Comparison of ENCODE assay signal across 25 cellular contexts in the genomic region with DNA sequence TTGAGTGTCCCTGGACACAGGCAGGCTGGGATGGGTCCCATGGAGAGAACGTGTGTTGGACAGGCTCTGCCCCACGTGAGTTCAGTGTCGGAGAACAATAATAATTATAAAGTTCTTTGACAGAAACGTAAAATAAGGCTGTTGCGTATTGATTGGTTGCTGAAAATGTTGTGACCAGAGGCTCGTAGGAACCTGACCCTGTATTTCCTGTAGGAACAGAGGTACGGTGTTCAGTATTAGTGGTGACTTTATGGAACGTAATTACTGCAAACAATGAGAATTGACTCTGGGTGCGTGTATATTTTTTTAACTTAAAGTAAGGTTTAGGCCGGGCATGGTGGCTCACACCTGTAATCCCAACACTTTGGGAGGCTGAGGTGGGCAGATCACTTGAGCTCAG. TPM values are rescaled to one million over a fixed set of nuclear protein-coding genes. Genes with fewer than 3 reads are reported as not detected.
A peak's percentile ranks its signal among the peaks of the same experiment; 100 is the strongest.
DNase-seq lines count a peak whose midpoint lies in the region; ATAC-seq, FAIRE-seq and TF ChIP-seq lines count a peak whose summit lies in the region.
"Had no signal": no experiment of that assay in that cellular context is flagged by ENCODE, and none has a peak within 500 bp of the region (broad histone marks: within the 10 kb centered on the region; RNA-seq: fewer than 3 reads in every experiment).

No MANE protein-coding gene starts in this region.

- H3K36me3 Mint-ChIP-seq in activated CD4-positive, alpha-beta T cell treated with anti-CD3 and anti-CD28 coated beads, Interleukin-2, amount 10 ng/mL, durations not matched to agents 7 days and 5 days (ENCODE audit: low read depth), result peaks cover 44% of the 10 kb centered on the region
- H3K36me3 Mint-ChIP-seq in activated CD4-positive, alpha-beta T cell treated with anti-CD3 and anti-CD28 coated beads for 36 hours (ENCODE audit: low read depth), result peaks cover 50% of the 10 kb centered on the region
- H3K36me3 Mint-ChIP-seq in neural progenitor cell, result peaks cover 51% of the 10 kb centered on the region

- peak overlapping the region; percentile 62 for H3K27ac Mint-ChIP-seq in activated CD4-positive, alpha-beta T cell treated with anti-CD3 and anti-CD28 coated beads, Interleukin-2, amount 10 ng/mL, durations not matched to agents 7 days and 5 days
- H3K27ac Mint-ChIP-seq in activated CD4-positive, alpha-beta T cell treated with anti-CD3 and anti-CD28 coated beads for 36 hours, result no peak overlapping the region
- peak overlapping the region; percentile 69 for H3K27ac Mint-ChIP-seq in neural progenitor cell
- H3K27ac Mint-ChIP-seq: GM23338 had no signal

- H3K4me3 ChIP-seq in BLaER1 (no peak overlapping the region), neural progenitor cell (no peak overlapping the region)
- H3K4me3 ChIP-seq: A549, GM12878, GM23338 had no signal

- POLR2A ChIA-PET in activated CD4-positive, alpha-beta T cell treated with anti-CD3 and anti-CD28 coated beads, Interleukin-2, amount 10 ng/mL, durations not matched to agents 7 days and 5 days (lab: Charles Lee), result no interaction called here
- POLR2A ChIA-PET in activated CD4-positive, alpha-beta T cell treated with anti-CD3 and anti-CD28 coated beads for 36 hours (lab: Charles Lee), result no interaction called here
- POLR2A ChIA-PET in RWPE1 (lab: Yijun Ruan, JAX; ENCODE audit: low non-redundant PET), result no interaction called here

- no peak overlapping the region for H2AFZ ChIP-seq in neural progenitor cell (replicated peaks)
- H2AFZ ChIP-seq: GM23338 had no signal

- ATAC-seq in activated CD4-positive, alpha-beta T cell treated with anti-CD3 and anti-CD28 coated beads for 36 hours, result no peak
- no peak for ATAC-seq in GM19463 (IDR thresholded peaks at IDR 0.05; ENCODE audit: unreplicated experiment)
- ATAC-seq: A549, GM12878, GM23338, HCT116 had no signal

- intact Hi-C loops in activated CD4-positive, alpha-beta T cell treated with anti-CD3 and anti-CD28 coated beads for 36 hours (cut with DNase I, micrococcal nuclease), result no loop called here

- no peaks in the 10 kb centered on the region for H3K9me3 Mint-ChIP-seq in activated CD4-positive, alpha-beta T cell treated with anti-CD3 and anti-CD28 coated beads, Interleukin-2, amount 10 ng/mL, durations not matched to agents 7 days and 5 days
- no peaks in the 10 kb centered on the region for H3K9me3 Mint-ChIP-seq in activated CD4-positive, alpha-beta T cell treated with anti-CD3 and anti-CD28 coated beads for 36 hours (ENCODE audit: low read depth)
- H3K9me3 Mint-ChIP-seq in neural progenitor cell, result peaks cover 32% of the 10 kb centered on the region
- H3K9me3 Mint-ChIP-seq: CD8-positive, alpha-beta memory T cell; GM23338 had no signal

- peak overlapping the region; percentile 24; the same call in 1 of the 2 replicates for H3K9ac ChIP-seq in BLaER1
- H3K9ac ChIP-seq in neural progenitor cell, result no peak overlapping the region

- peaks cover 100% of the 10 kb centered on the region for H3K79me2 ChIP-seq in neural progenitor cell (ENCODE audit: low read depth)

- H3K4me1 Mint-ChIP-seq in activated CD4-positive, alpha-beta T cell treated with anti-CD3 and anti-CD28 coated beads, Interleukin-2, amount 10 ng/mL, durations not matched to agents 7 days and 5 days, result peaks cover 17% of the 10 kb centered on the region
- peaks cover 14% of the 10 kb centered on the region for H3K4me1 Mint-ChIP-seq in activated CD4-positive, alpha-beta T cell treated with anti-CD3 and anti-CD28 coated beads for 36 hours
- peaks cover 9% of the 10 kb centered on the region for H3K4me1 Mint-ChIP-seq in neural progenitor cell

- H3K36me3 ChIP-seq in BLaER1 (peaks cover 93% of the 10 kb centered on the region), neural progenitor cell (no peaks in the 10 kb centered on the region)

- peak overlapping the region; percentile 14; the same call in 1 of the 2 replicates for H3K4me2 ChIP-seq in BLaER1
- H3K4me2 ChIP-seq in neural progenitor cell, result no peak overlapping the region
- H3K4me2 ChIP-seq: A549, GM23338 had no signal

- no peak for DNase-seq in activated CD4-positive, alpha-beta T cell treated with anti-CD3 and anti-CD28 coated beads, Interleukin-2, amount 10 ng/mL, durations not matched to agents 7 days and 5 days
- no peak for DNase-seq in activated CD4-positive, alpha-beta T cell treated with anti-CD3 and anti-CD28 coated beads for 36 hours
- DNase-seq in RWPE1 (ENCODE audit: low spot score) (no peak), neural progenitor cell (ENCODE audit: low spot score) (no peak), GM12892 (ENCODE audit: insufficient read length) (no peak), superior temporal gyrus (ENCODE audit: extremely low spot score) (no peak)
- DNase-seq: AML-193; CD8-positive, alpha-beta memory T cell; COR-L47; DMS 273 treated with DMSO at 0.1 percent for 48 hours; DMS53; DND-41; EL; IMR-90 had no signal

- H3K27me3 Mint-ChIP-seq in activated CD4-positive, alpha-beta T cell treated with anti-CD3 and anti-CD28 coated beads, Interleukin-2, amount 10 ng/mL, durations not matched to agents 7 days and 5 days, result no peaks in the 10 kb centered on the region
- H3K27me3 Mint-ChIP-seq in activated CD4-positive, alpha-beta T cell treated with anti-CD3 and anti-CD28 coated beads for 36 hours, result no peaks in the 10 kb centered on the region
- H3K27me3 Mint-ChIP-seq in neural progenitor cell (ENCODE audit: insufficient read depth, low read depth), result no peaks in the 10 kb centered on the region
- H3K27me3 Mint-ChIP-seq: CD8-positive, alpha-beta memory T cell had no signal

- peaks cover 100% of the 10 kb centered on the region for H4K20me1 ChIP-seq in BLaER1
- peaks cover 71% of the 10 kb centered on the region for H4K20me1 ChIP-seq in neural progenitor cell (ENCODE audit: low read depth)

- CTCF ChIA-PET in activated CD4-positive, alpha-beta T cell treated with anti-CD3 and anti-CD28 coated beads, Interleukin-2, amount 10 ng/mL, durations not matched to agents 7 days and 5 days (lab: Charles Lee), result interaction anchor here (0.7 kb wide), 1 partner anchor 9 kb away, joined by 3 read pairs; no protein-coding TSS in a partner anchor
- CTCF ChIA-PET in activated CD4-positive, alpha-beta T cell treated with anti-CD3 and anti-CD28 coated beads for 36 hours (lab: Charles Lee), result interaction anchor here (1.0 kb wide), 1 partner anchor 12 kb away, joined by 3 read pairs; no protein-coding TSS in a partner anchor
- CTCF ChIA-PET in RWPE1 (lab: Yijun Ruan, JAX), result no interaction called here

- H3K27ac ChIP-seq in BLaER1, result no peak overlapping the region
- H3K27ac ChIP-seq in RWPE1, result peak overlapping the region; percentile 67; the same call in 1 of the 2 replicates
- H3K27ac ChIP-seq in neural progenitor cell, result no peak overlapping the region
- H3K27ac ChIP-seq: 22Rv1, A549 had no signal

- H3K4me3 Mint-ChIP-seq in activated CD4-positive, alpha-beta T cell treated with anti-CD3 and anti-CD28 coated beads, Interleukin-2, amount 10 ng/mL, durations not matched to agents 7 days and 5 days, result no peak overlapping the region
- H3K4me3 Mint-ChIP-seq in activated CD4-positive, alpha-beta T cell treated with anti-CD3 and anti-CD28 coated beads for 36 hours, result no peak overlapping the region
- H3K4me3 Mint-ChIP-seq in neural progenitor cell, result peak overlapping the region; percentile 19
- H3K4me3 Mint-ChIP-seq: CD14-positive monocyte, GM23338 had no signal

- H3K9me3 ChIP-seq in BLaER1, result peaks cover 29% of the 10 kb centered on the region
- no peaks in the 10 kb centered on the region for H3K9me3 ChIP-seq in neural progenitor cell (ENCODE audit: low read depth)
- H3K9me3 ChIP-seq: A549 had no signal

- TF ChIP-seq POLR2A in GM12892 (IDR thresholded peaks at IDR 0.05; ENCODE audit: low read depth, low read length), result no peak

- H3K27me3 ChIP-seq in BLaER1, result no peaks in the 10 kb centered on the region
- no peaks in the 10 kb centered on the region for H3K27me3 ChIP-seq in neural progenitor cell

- H3K4me1 ChIP-seq in BLaER1 (peaks cover 50% of the 10 kb centered on the region), neural progenitor cell (no peaks in the 10 kb centered on the region)

- no peak for FAIRE-seq in GM12892 (lab: Jason Lieb, UNC)
- FAIRE-seq: A549, GM12878, H54, HTR-8/SVneo had no signal

- peaks cover 4% of the 10 kb centered on the region for H3F3A ChIP-seq in neural progenitor cell (ENCODE audit: low read depth)

- TF ChIP-seq CTCF in RWPE1 (conservative IDR thresholded peaks at IDR 0.05; ENCODE audit: low read depth), result no peak
- TF ChIP-seq CTCF in neural progenitor cell (IDR thresholded peaks at IDR 0.05), result no peak

RNA-seq across cellular contexts. Expression of gene MTA1, which starts 7.8 kb away (rescaled TPM):
- total RNA-seq in activated CD4-positive, alpha-beta T cell treated with anti-CD3 and anti-CD28 coated beads, Interleukin-2, amount 10 ng/mL, durations not matched to agents 7 days and 5 days, result 100 to 1,000 TPM; 119 to 131 TPM
- 100 to 1,000 TPM; 136 to 152 TPM for total RNA-seq in activated CD4-positive, alpha-beta T cell treated with anti-CD3 and anti-CD28 coated beads for 36 hours
- 59.8 and 117 TPM in 2 replicates for total RNA-seq in neural progenitor cell (ENCODE audit: low replicate concordance)
- polyA plus RNA-seq in GM12892 (2012; ENCODE audit: missing spikeins), result 24.6 TPM

RNA-seq across cellular contexts. Expression of gene TEX22, which starts 29.1 kb away (rescaled TPM):
- total RNA-seq in activated CD4-positive, alpha-beta T cell treated with anti-CD3 and anti-CD28 coated beads, Interleukin-2, amount 10 ng/mL, durations not matched to agents 7 days and 5 days, result 1 to 10 TPM; 2.8 to 3.9 TPM
- 1 to 10 TPM; 1.4 to 2.4 TPM for total RNA-seq in activated CD4-positive, alpha-beta T cell treated with anti-CD3 and anti-CD28 coated beads for 36 hours
- 0.84 TPM in 1 of 2 replicates, not detected in the other for total RNA-seq in neural progenitor cell (ENCODE audit: low replicate concordance)
- 0.32 TPM for polyA plus RNA-seq in GM12892 (2012; ENCODE audit: missing spikeins)

RNA-seq across cellular contexts. Expression of gene CRIP2, which starts 47.2 kb away (rescaled TPM):
- total RNA-seq in activated CD4-positive, alpha-beta T cell treated with anti-CD3 and anti-CD28 coated beads, Interleukin-2, amount 10 ng/mL, durations not matched to agents 7 days and 5 days, result 1 to 10 TPM in 1 of 2 experiments, under 1 TPM in 1; 0.64 to 1.8 TPM
- 1 to 10 TPM; 1.1 to 1.2 TPM for total RNA-seq in activated CD4-positive, alpha-beta T cell treated with anti-CD3 and anti-CD28 coated beads for 36 hours
- total RNA-seq in neural progenitor cell (ENCODE audit: low replicate concordance), result 0.30 and 3.5 TPM in 2 replicates
- not detected for polyA plus RNA-seq in GM12892 (2012; ENCODE audit: missing spikeins)

RNA-seq across cellular contexts. Expression of gene CRIP1, which starts 59.3 kb away (rescaled TPM):
- 100 to 1,000 TPM; 702 to 753 TPM for total RNA-seq in activated CD4-positive, alpha-beta T cell treated with anti-CD3 and anti-CD28 coated beads, Interleukin-2, amount 10 ng/mL, durations not matched to agents 7 days and 5 days
- 100 to 1,000 TPM; 182 to 186 TPM for total RNA-seq in activated CD4-positive, alpha-beta T cell treated with anti-CD3 and anti-CD28 coated beads for 36 hours
- total RNA-seq in neural progenitor cell (ENCODE audit: low replicate concordance), result 2.6 TPM in 1 of 2 replicates, not detected in the other
- polyA plus RNA-seq in GM12892 (2012; ENCODE audit: missing spikeins), result 378 TPM
- total RNA-seq: G401, IMR-90 had no signal
